ENCODE assay signal across 11 cellular contexts in the genomic region with DNA sequence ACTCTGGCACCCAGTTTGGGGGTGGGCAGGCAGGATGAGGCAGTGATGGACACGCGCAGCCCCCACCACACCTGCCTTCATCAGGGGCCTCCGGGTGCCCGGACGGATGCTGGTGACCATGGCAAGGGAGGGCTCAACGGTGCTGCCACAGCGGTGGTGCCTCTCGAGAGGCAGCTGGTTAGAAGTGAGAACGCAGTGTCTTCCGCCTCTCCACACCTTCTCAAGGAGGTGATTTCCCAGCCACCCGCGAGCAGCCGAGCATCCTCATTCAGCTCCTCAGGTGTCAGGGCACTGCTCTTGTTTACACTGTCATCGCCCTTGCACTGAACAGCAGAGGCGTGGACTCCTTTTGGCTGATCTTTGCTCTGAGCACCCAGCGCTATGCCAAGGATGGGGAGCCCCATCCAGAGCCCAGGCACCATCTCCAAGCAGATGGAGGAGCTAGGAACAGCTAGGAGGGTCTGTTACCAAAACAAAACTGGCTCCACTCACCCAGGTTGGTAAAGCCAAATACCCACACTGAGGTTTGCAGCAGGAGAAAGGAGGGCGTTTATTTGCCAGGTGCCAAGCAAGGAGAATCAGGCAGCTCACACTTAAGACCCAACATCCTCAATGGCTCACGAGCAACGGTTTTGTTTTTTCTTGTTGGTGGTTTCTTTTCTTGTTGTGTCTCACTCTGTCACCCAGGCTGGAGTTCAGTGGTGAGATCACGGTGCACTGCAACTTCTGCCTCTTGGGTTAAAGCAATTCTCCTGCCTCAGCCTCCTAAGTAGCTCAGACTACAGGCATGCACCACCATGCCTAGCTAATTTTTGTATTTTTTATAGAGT.
DNase-seq lines count a peak whose midpoint lies in the region; ATAC-seq and TF ChIP-seq lines count a peak whose summit lies in the region.
"Had no signal": no experiment of that assay in that cellular context is flagged by ENCODE, and none has a peak within 500 bp of the region (broad histone marks: within the 10 kb centered on the region; RNA-seq: fewer than 3 reads in every experiment).

No MANE protein-coding gene starts in this region.

- no peaks in the 10 kb centered on the region for H3K36me3 ChIP-seq in osteoblast (ENCODE audit: insufficient read depth, low read length)
- H3K36me3 ChIP-seq: heart right ventricle had no signal

- H3K36me3 Mint-ChIP-seq in T-helper 1 cell treated with Interleukin-12 subunit alpha and Interleukin-12 subunit beta and Interleukin-4 antibody, amounts not matched to agents 30 μg/mL and 1 μg/mL, for 36 hours (ENCODE audit: low read depth) = no peaks in the 10 kb centered on the region
- H3K36me3 Mint-ChIP-seq in activated T-cell treated with anti-CD3 and anti-CD28 coated beads, Interleukin-2, amount 50 U/mL, for 4 hours (ENCODE audit: insufficient read depth) = no peaks in the 10 kb centered on the region
- H3K36me3 Mint-ChIP-seq in stimulated activated naive B cell treated with anti-CD40 and anti-IgM and Interleukin-4, amounts not matched to agents 10 μg/mL and 1 μg/mL and 100 μg/mL, for 72 hours = no peaks in the 10 kb centered on the region

- no peaks in the 10 kb centered on the region for H3K9me3 Mint-ChIP-seq in T-helper 1 cell treated with Interleukin-12 subunit alpha and Interleukin-12 subunit beta and Interleukin-4 antibody, amounts not matched to agents 30 μg/mL and 1 μg/mL, for 36 hours
- no peaks in the 10 kb centered on the region for H3K9me3 Mint-ChIP-seq in activated T-cell treated with anti-CD3 and anti-CD28 coated beads, Interleukin-2, amount 50 U/mL, for 4 hours
- no peaks in the 10 kb centered on the region for H3K9me3 Mint-ChIP-seq in stimulated activated naive B cell treated with anti-CD40 and anti-IgM and Interleukin-4, amounts not matched to agents 10 μg/mL and 1 μg/mL and 100 μg/mL, for 72 hours

- peaks cover 30% of the 10 kb centered on the region for H3K27me3 Mint-ChIP-seq in T-helper 1 cell treated with Interleukin-12 subunit alpha and Interleukin-12 subunit beta and Interleukin-4 antibody, amounts not matched to agents 30 μg/mL and 1 μg/mL, for 36 hours (ENCODE audit: low read depth)
- peaks cover 5% of the 10 kb centered on the region for H3K27me3 Mint-ChIP-seq in activated T-cell treated with anti-CD3 and anti-CD28 coated beads, Interleukin-2, amount 50 U/mL, for 4 hours (ENCODE audit: low read depth)
- peaks cover 48 to 77% of the 10 kb centered on the region in 2 donors for H3K27me3 Mint-ChIP-seq in stimulated activated naive B cell treated with anti-CD40 and anti-IgM and Interleukin-4, amounts not matched to agents 10 μg/mL and 1 μg/mL and 100 μg/mL, for 72 hours

- no peak for TF ChIP-seq CTCF in osteoblast (IDR thresholded peaks at IDR 0.05; ENCODE audit: extremely low read depth, low read depth, low read length)

- H3K27me3 ChIP-seq in osteoblast (ENCODE audit: insufficient read depth, low read length) = peaks cover 28% of the 10 kb centered on the region
- H3K27me3 ChIP-seq: testis had no signal

- no peaks in the 10 kb centered on the region for H4K20me1 ChIP-seq in osteoblast (ENCODE audit: insufficient read depth, low read length)

- no peaks in the 10 kb centered on the region for H3K79me2 ChIP-seq in osteoblast (ENCODE audit: insufficient read depth, low read length)

- ATAC-seq in activated T-cell treated with anti-CD3 and anti-CD28 coated beads, Interleukin-2, amount 50 U/mL, for 4 hours = peak; percentile 92 to 93
- ATAC-seq in stimulated activated naive B cell treated with anti-CD40 and anti-IgM and Interleukin-4, amounts not matched to agents 10 μg/mL and 1 μg/mL and 100 μg/mL, for 72 hours (replicated peaks) = peak in 1 of 2 donors; percentile 60
- no peak for ATAC-seq in GM19395 (IDR thresholded peaks at IDR 0.05; ENCODE audit: unreplicated experiment)
- no peak for ATAC-seq in HG02678 (IDR thresholded peaks at IDR 0.05; ENCODE audit: unreplicated experiment)
- ATAC-seq: heart right ventricle had no signal

- H2AFZ ChIP-seq in osteoblast (ENCODE audit: low read length) = no peak overlapping the region

- no peak overlapping the region for H3K27ac ChIP-seq in osteoblast (ENCODE audit: low read depth, low read length)
- H3K27ac ChIP-seq: testis had no signal

- DNase-seq in activated T-cell treated with anti-CD3 and anti-CD28 coated beads, Interleukin-2, amount 50 U/mL, for 4 hours = peak; percentile 56
- peak; percentile 78 for DNase-seq in osteoblast (ENCODE audit: insufficient read length, low spot score, missing footprints)
- DNase-seq in stimulated activated naive B cell treated with anti-CD40 and anti-IgM and Interleukin-4, amounts not matched to agents 10 μg/mL and 1 μg/mL and 100 μg/mL, for 72 hours = peak; percentile 7
- DNase-seq in GM19238 (ENCODE audit: insufficient read length, low spot score) = no peak
- DNase-seq in GOT3 (lab: John Stamatoyannopoulos, UW) = no peak
- DNase-seq: caudate nucleus, heart right ventricle, testis had no signal

- H3K4me2 ChIP-seq in osteoblast (ENCODE audit: insufficient read depth, low read length) = no peak overlapping the region

- H3K4me3 Mint-ChIP-seq in T-helper 1 cell treated with Interleukin-12 subunit alpha and Interleukin-12 subunit beta and Interleukin-4 antibody, amounts not matched to agents 30 μg/mL and 1 μg/mL, for 36 hours = peak overlapping the region; percentile 72
- H3K4me3 Mint-ChIP-seq in activated T-cell treated with anti-CD3 and anti-CD28 coated beads, Interleukin-2, amount 50 U/mL, for 4 hours = peak overlapping the region; percentile 38
- H3K4me3 Mint-ChIP-seq in stimulated activated naive B cell treated with anti-CD40 and anti-IgM and Interleukin-4, amounts not matched to agents 10 μg/mL and 1 μg/mL and 100 μg/mL, for 72 hours = no peak overlapping the region

- H3K27ac Mint-ChIP-seq in T-helper 1 cell treated with Interleukin-12 subunit alpha and Interleukin-12 subunit beta and Interleukin-4 antibody, amounts not matched to agents 30 μg/mL and 1 μg/mL, for 36 hours = peak overlapping the region; percentile 98
- no peak overlapping the region for H3K27ac Mint-ChIP-seq in stimulated activated naive B cell treated with anti-CD40 and anti-IgM and Interleukin-4, amounts not matched to agents 10 μg/mL and 1 μg/mL and 100 μg/mL, for 72 hours

- H3K4me1 ChIP-seq in osteoblast (ENCODE audit: insufficient read depth, low read length) = peaks cover 10% of the 10 kb centered on the region

- H3K9me3 ChIP-seq in osteoblast (ENCODE audit: low read depth, low read length) = no peaks in the 10 kb centered on the region
- H3K9me3 ChIP-seq: heart right ventricle, testis had no signal

- peaks cover 23% of the 10 kb centered on the region for H3K4me1 Mint-ChIP-seq in T-helper 1 cell treated with Interleukin-12 subunit alpha and Interleukin-12 subunit beta and Interleukin-4 antibody, amounts not matched to agents 30 μg/mL and 1 μg/mL, for 36 hours (ENCODE audit: low read depth)
- H3K4me1 Mint-ChIP-seq in activated T-cell treated with anti-CD3 and anti-CD28 coated beads, Interleukin-2, amount 50 U/mL, for 4 hours (ENCODE audit: low read depth) = peaks cover 19% of the 10 kb centered on the region
- peaks cover 0 to 1% of the 10 kb centered on the region in 2 donors for H3K4me1 Mint-ChIP-seq in stimulated activated naive B cell treated with anti-CD40 and anti-IgM and Interleukin-4, amounts not matched to agents 10 μg/mL and 1 μg/mL and 100 μg/mL, for 72 hours

- no peak overlapping the region for H3K4me3 ChIP-seq in osteoblast (ENCODE audit: insufficient read depth, low read length)
- H3K4me3 ChIP-seq: heart right ventricle, testis had no signal

Comparison
In these comparisons a context has a peak if more than half of its experiments do, and no peak if none do; other contexts are left out.
1. H3K4me3 Mint-ChIP-seq: peak in T-helper 1 cell treated with Interleukin-12 subunit alpha and Interleukin-12 subunit beta and Interleukin-4 antibody, amounts not matched to agents 30 μg/mL and 1 μg/mL, for 36 hours (single experiment) and activated T-cell treated with anti-CD3 and anti-CD28 coated beads, Interleukin-2, amount 50 U/mL, for 4 hours (single experiment); none in stimulated activated naive B cell treated with anti-CD40 and anti-IgM and Interleukin-4, amounts not matched to agents 10 μg/mL and 1 μg/mL and 100 μg/mL, for 72 hours (0 of 2).
2. ATAC-seq: peak in activated T-cell treated with anti-CD3 and anti-CD28 coated beads, Interleukin-2, amount 50 U/mL, for 4 hours (2 of 2); none in GM19395 (single experiment) and HG02678 (single experiment).
3. DNase-seq: peak in activated T-cell treated with anti-CD3 and anti-CD28 coated beads, Interleukin-2, amount 50 U/mL, for 4 hours (single experiment), osteoblast (single experiment) and stimulated activated naive B cell treated with anti-CD40 and anti-IgM and Interleukin-4, amounts not matched to agents 10 μg/mL and 1 μg/mL and 100 μg/mL, for 72 hours (single experiment); none in GM19238 (single experiment) and GOT3 (single experiment).